Comparison of ENCODE assay signal across 1 cellular context in genomic region chr7:824106-824505, GRCh38.
TF ChIP-seq lines count a peak whose summit lies in the region.

No MANE protein-coding gene starts in this region.

TF ChIP-seq in HEK293T, 16 proteins besides CTCF, POLR2A, EP300 and RAD21 (continued from another document):
- no peak for TF ChIP-seq SUZ12 (IDR thresholded peaks at IDR 0.05)
- TF ChIP-seq SP1 (IDR thresholded peaks at IDR 0.05): no peak
TF ChIP-seq in HEK293T: peak in this region for 0.
